Comparison of ENCODE assay signal across 30 cellular contexts in the genomic region with DNA sequence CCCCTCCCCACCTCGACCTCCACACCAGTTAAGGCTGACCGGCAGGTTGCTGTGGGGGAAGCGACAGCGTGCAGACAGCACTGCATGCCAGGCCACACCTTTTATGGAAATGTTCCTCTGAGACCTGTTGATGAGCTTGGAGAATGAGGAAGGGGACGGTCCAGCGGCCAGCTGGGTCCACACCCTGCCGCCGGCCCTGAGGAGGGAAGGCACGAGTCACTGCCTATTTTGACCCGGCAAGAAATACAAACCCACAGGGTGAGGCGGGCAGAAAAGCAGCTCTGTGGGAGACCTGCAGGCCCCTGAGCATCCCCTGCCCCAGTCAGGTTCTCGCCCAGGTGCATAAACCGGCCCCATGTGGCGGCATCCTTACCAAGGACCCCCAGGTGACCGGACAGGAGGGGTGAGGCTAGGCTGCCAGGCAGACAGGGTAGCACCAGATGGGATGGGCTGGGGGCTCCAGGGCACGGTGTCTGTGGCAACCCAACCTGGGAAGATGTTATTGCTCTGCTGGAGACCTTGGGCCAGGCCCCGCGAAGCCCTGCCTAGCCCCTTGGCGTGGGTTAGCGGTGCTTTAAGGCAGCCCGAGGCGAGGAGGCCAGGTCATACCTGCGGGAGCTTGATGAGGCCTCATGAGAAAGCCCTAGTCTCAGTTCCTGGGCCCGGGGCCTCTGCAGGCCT. TPM values are rescaled to one million over a fixed set of nuclear protein-coding genes. Genes with fewer than 3 reads are reported as not detected.
A peak's percentile ranks its signal among the peaks of the same experiment; 100 is the strongest.
DNase-seq lines count a peak whose midpoint lies in the region; ATAC-seq, FAIRE-seq and TF ChIP-seq lines count a peak whose summit lies in the region.
"Had no signal": no experiment of that assay in that cellular context is flagged by ENCODE, and none has a peak within 500 bp of the region (broad histone marks: within the 10 kb centered on the region; RNA-seq: fewer than 3 reads in every experiment).

No MANE protein-coding gene starts in this region.

- H2AFZ ChIP-seq in HepG2 (ENCODE audit: low read length) = no peak overlapping the region

- H3K4me3 Mint-ChIP-seq in neural crest cell = no peak overlapping the region
- no peak overlapping the region for H3K4me3 Mint-ChIP-seq in activated naive CD8-positive, alpha-beta T cell treated with anti-CD3 and anti-CD28 coated beads, Interleukin-2, amount 50 U/mL, for 24 hours
- H3K4me3 Mint-ChIP-seq: immature natural killer cell; naive thymus-derived CD8-positive, alpha-beta T cell had no signal

- CTCF ChIA-PET in HepG2 (lab: Yijun Ruan, JAX; ENCODE audit: low intra/inter-chr PET ratio, low total read pairs) = no interaction called here

- intact Hi-C loops in HepG2 (cut with micrococcal nuclease; ENCODE audit: unreplicated experiment) (loop anchor here (5.0 kb wide), 1 partner anchor 113 kb away; a partner anchor contains a TSS), right lobe of liver (cut with DNase I) (no loop called here), prostate gland (cut with DNase I) (loop anchor here (10.0 kb wide), 1 partner anchor 116 kb away; a partner anchor contains a TSS)

- no peak overlapping the region for H3K9ac ChIP-seq in HepG2 (ENCODE audit: insufficient read depth, low read depth, low read length)

- FAIRE-seq in HepG2 (lab: Jason Lieb, UNC) = no peak
- FAIRE-seq: D721Med had no signal

- no peak for DNase-seq in HepG2 (ENCODE audit: low spot score)
- DNase-seq in right lobe of liver = no peak
- DNase-seq in neural crest cell (ENCODE audit: low read depth, low spot score) = no peak
- DNase-seq in NCI-H69 (lab: John Stamatoyannopoulos, UW) = no peak
- no peak for DNase-seq in prostate gland (ENCODE audit: low spot score)
- no peak for DNase-seq in activated naive CD8-positive, alpha-beta T cell treated with anti-CD3 and anti-CD28 coated beads, Interleukin-2, amount 50 U/mL, for 24 hours
- DNase-seq: 8988T; activated CD4-positive, alpha-beta T cell treated with anti-CD3 and anti-CD28 coated beads, Interleukin-2, amount 50 U/mL, for 48 hours; activated CD8-positive, alpha-beta memory T cell treated with anti-CD3 and anti-CD28 coated beads, Interleukin-2, amount 50 U/mL, for 4 hours; activated naive CD4-positive, alpha-beta T cell treated with anti-CD3 and anti-CD28 coated beads, Interleukin-2, amount 50 U/mL, for 16 hours; amygdala; effector CD4-positive, alpha-beta T cell; immature natural killer cell; midbrain; NCI-H1930; NCI-H2227 treated with DMSO at 0.1 percent for 48 hours; NCI-H748 treated with DMSO at 0.1 percent for 48 hours; ovary; stimulated activated naive CD4-positive, alpha-beta T cell treated with Interleukin-2 at 50 U/mL for 16 hours; T-helper 1 cell had no signal

- in situ Hi-C loops in HepG2 (cut with HindIII; ENCODE audit: extremely low pct_ligation_motif_present, low pct_unique_long_range_greater_than_20kb) = no loop called here

- H3K9me3 Mint-ChIP-seq in neural crest cell = no peaks in the 10 kb centered on the region
- H3K9me3 Mint-ChIP-seq in activated naive CD8-positive, alpha-beta T cell treated with anti-CD3 and anti-CD28 coated beads, Interleukin-2, amount 50 U/mL, for 24 hours = no peaks in the 10 kb centered on the region
- H3K9me3 Mint-ChIP-seq: immature natural killer cell; naive thymus-derived CD8-positive, alpha-beta T cell had no signal

- BruUV-seq in HepG2 (replicated peaks; lab: Mats Ljungman, UMichigan) = no TSS peak

- H3K9me3 ChIP-seq in HepG2 (ENCODE audit: low read length) (no peaks in the 10 kb centered on the region), right lobe of liver (no peaks in the 10 kb centered on the region), iPS-18c (ENCODE audit: control insufficient read depth, insufficient read depth, low read length) (peaks cover 2% of the 10 kb centered on the region), prostate gland (no peaks in the 10 kb centered on the region)
- H3K9me3 ChIP-seq: breast epithelium, heart left ventricle, ovary, right atrium auricular region, uterus had no signal

- H3K4me2 ChIP-seq in HepG2 (ENCODE audit: low read depth, low read length) = no peak overlapping the region

- TF ChIP-seq EP300 in HepG2 (IDR thresholded peaks at IDR 0.05; ENCODE audit: low read depth in 2 of 2, low read length in 2 of 2) (no peak), HepG2 (CRISPR knock-in tag; IDR thresholded peaks at IDR 0.05; ENCODE audit: borderline replicate concordance) (no peak)

- no peaks in the 10 kb centered on the region; a peak in 1 of 5 replicates for H3K27me3 ChIP-seq in HepG2 (ENCODE audit: control insufficient read depth in 1 of 2, insufficient read depth in 2 of 2, low read length in 2 of 2)
- no peaks in the 10 kb centered on the region for H3K27me3 ChIP-seq in right lobe of liver
- H3K27me3 ChIP-seq in prostate gland (replicated peaks; ENCODE audit: insufficient read depth) = no peaks in the 10 kb centered on the region
- H3K27me3 ChIP-seq: breast epithelium, heart left ventricle, ovary, right atrium auricular region, uterus had no signal

- peak overlapping the region; percentile 83 for H3K27ac Mint-ChIP-seq in neural crest cell (ENCODE audit: unreplicated experiment)
- no peak overlapping the region for H3K27ac Mint-ChIP-seq in activated naive CD8-positive, alpha-beta T cell treated with anti-CD3 and anti-CD28 coated beads, Interleukin-2, amount 50 U/mL, for 24 hours
- H3K27ac Mint-ChIP-seq: CD4-positive, CD25-positive, alpha-beta regulatory T cell had no signal

- H3K36me3 ChIP-seq in HepG2 (replicated peaks in 1 of 2; ENCODE audit: control insufficient read depth in 1 of 2, insufficient read depth in 2 of 2, low read length in 2 of 2) = no peaks in the 10 kb centered on the region
- no peaks in the 10 kb centered on the region for H3K36me3 ChIP-seq in right lobe of liver
- no peaks in the 10 kb centered on the region for H3K36me3 ChIP-seq in prostate gland
- H3K36me3 ChIP-seq: breast epithelium, ovary, uterus had no signal

- H3K79me2 ChIP-seq in HepG2 (ENCODE audit: insufficient read depth, low read length) = no peaks in the 10 kb centered on the region

- H3K4me1 ChIP-seq in HepG2 (ENCODE audit: insufficient read depth, low read length) = peaks cover 10% of the 10 kb centered on the region
- H3K4me1 ChIP-seq in right lobe of liver = no peaks in the 10 kb centered on the region
- H3K4me1 ChIP-seq in prostate gland (replicated peaks) = no peaks in the 10 kb centered on the region
- H3K4me1 ChIP-seq: uterus had no signal

- no peaks in the 10 kb centered on the region for H3K36me3 Mint-ChIP-seq in neural crest cell (ENCODE audit: low read depth)
- H3K36me3 Mint-ChIP-seq in activated naive CD8-positive, alpha-beta T cell treated with anti-CD3 and anti-CD28 coated beads, Interleukin-2, amount 50 U/mL, for 24 hours (ENCODE audit: low read depth) = no peaks in the 10 kb centered on the region
- H3K36me3 Mint-ChIP-seq: CD4-positive, CD25-positive, alpha-beta regulatory T cell; immature natural killer cell; naive thymus-derived CD8-positive, alpha-beta T cell had no signal

- H3K27ac ChIP-seq in HepG2 (ENCODE audit: extremely low read length, insufficient read depth, low read length) = no peak overlapping the region
- no peak overlapping the region for H3K27ac ChIP-seq in right lobe of liver
- H3K27ac ChIP-seq in prostate gland = no peak overlapping the region
- H3K27ac ChIP-seq: ovary, right atrium auricular region, uterus had no signal

- no peak for TF ChIP-seq RAD21 in HepG2 (CRISPR knock-in tag; IDR thresholded peaks at IDR 0.05)

- H3K4me3 ChIP-seq in HepG2 (replicated peaks in 1 of 3; ENCODE audit: insufficient read depth in 1 of 3, low read depth in 2 of 3, low read length in 3 of 3) (no peak overlapping the region), right lobe of liver (no peak overlapping the region), iPS-18c (ENCODE audit: insufficient read depth, low read depth, low read length) (0 out of 2 replicates have a peak overlapping the region, but pooled peaks have one; percentile 6), prostate gland (no peak overlapping the region)
- H3K4me3 ChIP-seq: breast epithelium, heart left ventricle, ovary, right atrium auricular region, uterus had no signal

- no peak for ATAC-seq in HepG2
- ATAC-seq in right lobe of liver = no peak
- ATAC-seq in GM18873 (IDR thresholded peaks at IDR 0.05; ENCODE audit: low FRiP score, unreplicated experiment) = no peak
- ATAC-seq in activated naive CD8-positive, alpha-beta T cell treated with anti-CD3 and anti-CD28 coated beads, Interleukin-2, amount 50 U/mL, for 24 hours = no peak
- ATAC-seq: activated CD4-positive, CD25-positive, alpha-beta regulatory T cell treated with anti-CD3 and anti-CD28 coated beads, Interleukin-2, amount 50 U/mL, for 24 hours; naive thymus-derived CD8-positive, alpha-beta T cell had no signal

- no peaks in the 10 kb centered on the region for H3K27me3 Mint-ChIP-seq in neural crest cell (ENCODE audit: low read depth)
- no peaks in the 10 kb centered on the region for H3K27me3 Mint-ChIP-seq in activated naive CD8-positive, alpha-beta T cell treated with anti-CD3 and anti-CD28 coated beads, Interleukin-2, amount 50 U/mL, for 24 hours
- H3K27me3 Mint-ChIP-seq: CD4-positive, CD25-positive, alpha-beta regulatory T cell; naive thymus-derived CD8-positive, alpha-beta T cell had no signal

- POLR2A ChIA-PET in HepG2 (lab: Yijun Ruan, JAX) = interaction anchor here (0.7 kb wide), 1 partner anchor 197 kb away, joined by 3 read pairs; a partner anchor contains a TSS

- H3K4me1 Mint-ChIP-seq in neural crest cell = peaks cover 4% of the 10 kb centered on the region
- H3K4me1 Mint-ChIP-seq in activated naive CD8-positive, alpha-beta T cell treated with anti-CD3 and anti-CD28 coated beads, Interleukin-2, amount 50 U/mL, for 24 hours = no peaks in the 10 kb centered on the region

- 62% methylated on average over 11 of the region's 24 CpGs for WGBS in HepG2 (ENCODE audit: low lambda C conversion rate)
- 90% methylated on average over 11 of the region's 24 CpGs for WGBS in right lobe of liver (ENCODE audit: insufficient coverage, low coverage, low lambda C conversion rate, missing lambda C conversion rate)
- whole genome bisulfite sequencing in prostate gland = 71% methylated on average over 23 of the region's 24 CpGs

- H4K20me1 ChIP-seq in HepG2 (ENCODE audit: insufficient read depth, low read length) = no peaks in the 10 kb centered on the region

- TF ChIP-seq CTCF in HepG2 (CRISPR knock-in tag; IDR thresholded peaks at IDR 0.05) (no peak), right lobe of liver (IDR thresholded peaks at IDR 0.05) (no peak), neural crest cell (conservative IDR thresholded peaks at IDR 0.05) (no peak), prostate gland (IDR thresholded peaks at IDR 0.05) (no peak)

- TF ChIP-seq POLR2A in HepG2 (IDR thresholded peaks at IDR 0.05; ENCODE audit: insufficient read depth in 1 of 2, low read depth in 2 of 2, low read length in 2 of 2) (no peak), right lobe of liver (IDR thresholded peaks at IDR 0.05) (no peak), prostate gland (IDR thresholded peaks at IDR 0.05) (no peak)

RNA-seq across cellular contexts. Expression of a gene that starts 12.7 kb away (rescaled TPM):
- total RNA-seq in HepG2 (2016; rRNA removed; fragmentation: Illumina TruSeq; extraction: Trizol) (0.31 and 0.45 TPM in 2 replicates), right lobe of liver (1 to 10 TPM; 3.3 to 5.5 (median 4.7) TPM), neural crest cell (6.3 and 6.7 TPM in 2 replicates), prostate gland (10 to 100 TPM; 16.5 to 26.3 TPM)
- total RNA-seq in HepG2 (2016; cell fraction: cytosol; rRNA removed; fragmentation: Illumina TruSeq; extraction: Trizol; ENCODE audit: low read depth) = 0.18 and 0.30 TPM in 2 replicates
- total RNA-seq in HepG2 (2016; cell fraction: insoluble cytoplasmic fraction; rRNA removed; fragmentation: Illumina TruSeq; extraction: Trizol) = 0.28 and 0.43 TPM in 2 replicates
- total RNA-seq in HepG2 (2016; cell fraction: membrane; rRNA removed; fragmentation: Illumina TruSeq; extraction: Trizol) = 0.38 and 0.43 TPM in 2 replicates
- total RNA-seq in HepG2 (2016; cell fraction: nucleus; rRNA removed; fragmentation: Illumina TruSeq; extraction: Trizol) = 0.34 and 0.44 TPM in 2 replicates
- 2.3 and 2.9 TPM in 2 replicates for polyA plus RNA-seq in HepG2 (2011; rRNA removed)
- polyA plus RNA-seq in HepG2 (2011; cell fraction: cytosol; rRNA removed) = 2.2 and 2.3 TPM in 2 replicates
- polyA plus RNA-seq in HepG2 (2011; cell fraction: nucleus; rRNA removed) = 2.5 and 3.4 TPM in 2 replicates
- polyA plus RNA-seq in HepG2 (2012) = 2.2 and 3.4 TPM in 2 replicates
- polyA plus RNA-seq in HepG2 (2016; cell fraction: cytosol; fragmentation: Illumina TruSeq; extraction: Trizol; ENCODE audit: low read depth) = 0.19 and 0.27 TPM in 2 replicates
- polyA plus RNA-seq in HepG2 (2016; cell fraction: insoluble cytoplasmic fraction; fragmentation: Illumina TruSeq; extraction: Trizol; ENCODE audit: low read depth) = 0.74 and 0.80 TPM in 2 replicates
- 0.39 and 0.44 TPM in 2 replicates for polyA plus RNA-seq in HepG2 (2016; cell fraction: membrane; fragmentation: Illumina TruSeq; extraction: Trizol; ENCODE audit: low read depth)
- 1.1 TPM in 2 replicates for polyA plus RNA-seq in HepG2 (2016; cell fraction: nucleus; fragmentation: Illumina TruSeq; extraction: Trizol; ENCODE audit: insufficient read depth, low read depth)
- 2.3 and 4.5 TPM in 2 replicates for polyA minus RNA-seq in HepG2 (2011; rRNA and poly(A)+ RNA removed; ENCODE audit: low replicate concordance)
- polyA minus RNA-seq in HepG2 (2011; cell fraction: cytosol; rRNA and poly(A)+ RNA removed) = 1.8 and 2.8 TPM in 2 replicates
- 1.5 and 2.9 TPM in 2 replicates for polyA minus RNA-seq in HepG2 (2011; cell fraction: nucleus; rRNA and poly(A)+ RNA removed)

RNA-seq across cellular contexts. Expression of a gene that starts 26.6 kb away (rescaled TPM):
- total RNA-seq in HepG2 (2016; rRNA removed; fragmentation: Illumina TruSeq; extraction: Trizol) (18.7 and 21.3 TPM in 2 replicates), right lobe of liver (10 to 100 TPM; 10.8 to 20.6 (median 11.7) TPM), neural crest cell (31.3 and 31.6 TPM in 2 replicates), prostate gland (10 to 100 TPM; 33.1 to 44.1 TPM)
- total RNA-seq in HepG2 (2016; cell fraction: cytosol; rRNA removed; fragmentation: Illumina TruSeq; extraction: Trizol; ENCODE audit: low read depth) = 9.9 and 11.5 TPM in 2 replicates
- 20.7 and 24.9 TPM in 2 replicates for total RNA-seq in HepG2 (2016; cell fraction: insoluble cytoplasmic fraction; rRNA removed; fragmentation: Illumina TruSeq; extraction: Trizol)
- total RNA-seq in HepG2 (2016; cell fraction: membrane; rRNA removed; fragmentation: Illumina TruSeq; extraction: Trizol) = 17.5 and 20.5 TPM in 2 replicates
- total RNA-seq in HepG2 (2016; cell fraction: nucleus; rRNA removed; fragmentation: Illumina TruSeq; extraction: Trizol) = 9.0 and 12.7 TPM in 2 replicates
- polyA plus RNA-seq in HepG2 (2011; rRNA removed) = 32.0 and 35.0 TPM in 2 replicates
- polyA plus RNA-seq in HepG2 (2011; cell fraction: cytosol; rRNA removed) = 31.7 and 43.1 TPM in 2 replicates
- 16.5 and 21.3 TPM in 2 replicates for polyA plus RNA-seq in HepG2 (2011; cell fraction: nucleus; rRNA removed)
- polyA plus RNA-seq in HepG2 (2012) = 13.9 and 16.5 TPM in 2 replicates
- 13.0 and 15.6 TPM in 2 replicates for polyA plus RNA-seq in HepG2 (2016; cell fraction: cytosol; fragmentation: Illumina TruSeq; extraction: Trizol; ENCODE audit: low read depth)
- polyA plus RNA-seq in HepG2 (2016; cell fraction: insoluble cytoplasmic fraction; fragmentation: Illumina TruSeq; extraction: Trizol; ENCODE audit: low read depth) = 37.7 and 39.9 TPM in 2 replicates
- polyA plus RNA-seq in HepG2 (2016; cell fraction: membrane; fragmentation: Illumina TruSeq; extraction: Trizol; ENCODE audit: low read depth) = 19.7 and 22.0 TPM in 2 replicates
- 23.0 and 24.2 TPM in 2 replicates for polyA plus RNA-seq in HepG2 (2016; cell fraction: nucleus; fragmentation: Illumina TruSeq; extraction: Trizol; ENCODE audit: insufficient read depth, low read depth)
- 49.2 and 83.5 TPM in 2 replicates for polyA minus RNA-seq in HepG2 (2011; rRNA and poly(A)+ RNA removed; ENCODE audit: low replicate concordance)
- 17.7 and 20.0 TPM in 2 replicates for polyA minus RNA-seq in HepG2 (2011; cell fraction: cytosol; rRNA and poly(A)+ RNA removed)
- polyA minus RNA-seq in HepG2 (2011; cell fraction: nucleus; rRNA and poly(A)+ RNA removed) = 18.2 and 22.5 TPM in 2 replicates

RNA-seq across cellular contexts. Expression of a gene that starts 44.0 kb away (rescaled TPM):
- 20.5 and 39.8 TPM in 2 replicates for total RNA-seq in HepG2 (2016; rRNA removed; fragmentation: Illumina TruSeq; extraction: Trizol)
- total RNA-seq in HepG2 (2016; cell fraction: cytosol; rRNA removed; fragmentation: Illumina TruSeq; extraction: Trizol; ENCODE audit: low read depth) = 7.7 and 8.7 TPM in 2 replicates
- total RNA-seq in HepG2 (2016; cell fraction: insoluble cytoplasmic fraction; rRNA removed; fragmentation: Illumina TruSeq; extraction: Trizol) = 18.3 and 35.2 TPM in 2 replicates
- total RNA-seq in HepG2 (2016; cell fraction: membrane; rRNA removed; fragmentation: Illumina TruSeq; extraction: Trizol) = 33.7 and 35.8 TPM in 2 replicates
- total RNA-seq in HepG2 (2016; cell fraction: nucleus; rRNA removed; fragmentation: Illumina TruSeq; extraction: Trizol) = 32.1 and 34.9 TPM in 2 replicates
- polyA plus RNA-seq in HepG2 (2011; rRNA removed) = 27.4 and 31.9 TPM in 2 replicates
- polyA plus RNA-seq in HepG2 (2011; cell fraction: cytosol; rRNA removed) = 31.3 and 32.8 TPM in 2 replicates
- 53.3 and 53.4 TPM in 2 replicates for polyA plus RNA-seq in HepG2 (2011; cell fraction: nucleus; rRNA removed)
- 39.9 and 42.2 TPM in 2 replicates for polyA plus RNA-seq in HepG2 (2012)
- polyA plus RNA-seq in HepG2 (2016; cell fraction: cytosol; fragmentation: Illumina TruSeq; extraction: Trizol; ENCODE audit: low read depth) = 14.1 and 15.9 TPM in 2 replicates
- 67.2 and 88.4 TPM in 2 replicates for polyA plus RNA-seq in HepG2 (2016; cell fraction: insoluble cytoplasmic fraction; fragmentation: Illumina TruSeq; extraction: Trizol; ENCODE audit: low read depth)
- 51.1 and 52.5 TPM in 2 replicates for polyA plus RNA-seq in HepG2 (2016; cell fraction: membrane; fragmentation: Illumina TruSeq; extraction: Trizol; ENCODE audit: low read depth)
- polyA plus RNA-seq in HepG2 (2016; cell fraction: nucleus; fragmentation: Illumina TruSeq; extraction: Trizol; ENCODE audit: insufficient read depth, low read depth) = 86.9 and 97.6 TPM in 2 replicates
- 26.9 and 40.6 TPM in 2 replicates for polyA minus RNA-seq in HepG2 (2011; rRNA and poly(A)+ RNA removed; ENCODE audit: low replicate concordance)
- 19.3 and 21.4 TPM in 2 replicates for polyA minus RNA-seq in HepG2 (2011; cell fraction: cytosol; rRNA and poly(A)+ RNA removed)
- polyA minus RNA-seq in HepG2 (2011; cell fraction: nucleus; rRNA and poly(A)+ RNA removed) = 16.0 and 18.3 TPM in 2 replicates
- total RNA-seq in right lobe of liver = 10 to 100 TPM; 22.6 to 80.7 (median 60.7) TPM
- 19.4 and 20.3 TPM in 2 replicates for total RNA-seq in neural crest cell
- total RNA-seq in prostate gland = 10 to 100 TPM; 24.0 to 25.9 TPM

Comparison
In these comparisons a context has a peak if more than half of its experiments do, and no peak if none do; other contexts are left out.
1. intact Hi-C loops: an anchor here in HepG2 (5.0 kb wide) and prostate gland (10.0 kb wide); none called in right lobe of liver.